ENCODE assay signal across 1 cellular context in the genomic region with DNA sequence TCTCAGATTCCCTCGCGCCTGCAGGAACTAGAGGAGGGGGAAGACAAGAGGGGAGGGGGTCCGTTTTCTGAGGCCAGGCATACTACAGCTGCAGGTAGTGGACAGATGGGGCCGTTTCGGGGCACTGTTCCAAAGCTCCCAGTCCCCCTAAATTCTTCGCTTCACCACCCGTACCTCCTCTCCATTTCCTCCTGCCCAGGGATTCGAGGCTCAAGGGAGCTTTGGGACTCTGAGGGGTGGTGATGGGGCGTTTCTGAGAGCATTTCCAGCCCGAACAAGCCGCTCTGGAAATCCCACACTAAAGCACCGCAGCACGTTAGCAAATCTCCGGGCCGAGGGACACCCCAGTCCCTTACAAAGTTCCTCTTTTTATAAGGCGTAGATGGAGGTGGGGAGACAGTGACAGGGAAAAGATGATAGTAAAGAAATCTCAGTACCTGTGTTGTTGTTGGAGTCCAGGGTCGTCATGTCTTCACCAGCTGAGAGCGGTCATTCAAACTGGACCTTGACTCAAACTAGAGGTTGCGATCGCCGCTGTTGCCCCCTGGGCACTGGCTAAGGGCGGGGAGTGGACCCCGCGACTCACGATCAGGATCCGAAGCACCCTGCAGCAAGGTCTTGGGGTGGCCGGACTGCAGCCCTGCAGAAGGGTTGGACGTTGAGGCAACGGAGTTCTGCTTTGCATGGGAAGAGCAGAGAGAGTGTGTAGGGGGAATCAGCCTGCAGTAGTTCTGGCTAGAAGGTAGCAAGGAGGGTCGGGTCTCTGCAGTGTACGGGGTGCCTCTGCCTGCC.
TF ChIP-seq lines count a peak whose summit lies in the region.

No MANE protein-coding gene starts in this region.

TF ChIP-seq in HepG2, 621 proteins besides CTCF, POLR2A, EP300 and RAD21 (continues in another document):
- no peak for TF ChIP-seq ZMAT3 (CRISPR knock-in tag; conservative IDR thresholded peaks at IDR 0.05)
- TF ChIP-seq, protein P1, sequence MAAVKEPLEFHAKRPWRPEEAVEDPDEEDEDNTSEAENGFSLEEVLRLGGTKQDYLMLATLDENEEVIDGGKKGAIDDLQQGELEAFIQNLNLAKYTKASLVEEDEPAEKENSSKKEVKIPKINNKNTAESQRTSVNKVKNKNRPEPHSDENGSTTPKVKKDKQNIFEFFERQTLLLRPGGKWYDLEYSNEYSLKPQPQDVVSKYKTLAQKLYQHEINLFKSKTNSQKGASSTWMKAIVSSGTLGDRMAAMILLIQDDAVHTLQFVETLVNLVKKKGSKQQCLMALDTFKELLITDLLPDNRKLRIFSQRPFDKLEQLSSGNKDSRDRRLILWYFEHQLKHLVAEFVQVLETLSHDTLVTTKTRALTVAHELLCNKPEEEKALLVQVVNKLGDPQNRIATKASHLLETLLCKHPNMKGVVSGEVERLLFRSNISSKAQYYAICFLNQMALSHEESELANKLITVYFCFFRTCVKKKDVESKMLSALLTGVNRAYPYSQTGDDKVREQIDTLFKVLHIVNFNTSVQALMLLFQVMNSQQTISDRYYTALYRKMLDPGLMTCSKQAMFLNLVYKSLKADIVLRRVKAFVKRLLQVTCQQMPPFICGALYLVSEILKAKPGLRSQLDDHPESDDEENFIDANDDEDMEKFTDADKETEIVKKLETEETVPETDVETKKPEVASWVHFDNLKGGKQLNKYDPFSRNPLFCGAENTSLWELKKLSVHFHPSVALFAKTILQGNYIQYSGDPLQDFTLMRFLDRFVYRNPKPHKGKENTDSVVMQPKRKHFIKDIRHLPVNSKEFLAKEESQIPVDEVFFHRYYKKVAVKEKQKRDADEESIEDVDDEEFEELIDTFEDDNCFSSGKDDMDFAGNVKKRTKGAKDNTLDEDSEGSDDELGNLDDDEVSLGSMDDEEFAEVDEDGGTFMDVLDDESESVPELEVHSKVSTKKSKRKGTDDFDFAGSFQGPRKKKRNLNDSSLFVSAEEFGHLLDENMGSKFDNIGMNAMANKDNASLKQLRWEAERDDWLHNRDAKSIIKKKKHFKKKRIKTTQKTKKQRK (IDR thresholded peaks at IDR 0.05; ENCODE audit: low read length), result no peak
- TF ChIP-seq PPARG (CRISPR knock-in tag; conservative IDR thresholded peaks at IDR 0.05), result no peak
- TF ChIP-seq BRD4 (CRISPR knock-in tag; IDR thresholded peaks at IDR 0.05), result no peak
- no peak for TF ChIP-seq ZBTB3 (CRISPR knock-in tag; IDR thresholded peaks at IDR 0.05; ENCODE audit: borderline replicate concordance, low read depth)
- TF ChIP-seq SAP130 (CRISPR knock-in tag; IDR thresholded peaks at IDR 0.05; ENCODE audit: low read depth), result no peak
- TF ChIP-seq PLRG1 (conservative IDR thresholded peaks at IDR 0.05), result no peak
- TF ChIP-seq, protein P2, sequence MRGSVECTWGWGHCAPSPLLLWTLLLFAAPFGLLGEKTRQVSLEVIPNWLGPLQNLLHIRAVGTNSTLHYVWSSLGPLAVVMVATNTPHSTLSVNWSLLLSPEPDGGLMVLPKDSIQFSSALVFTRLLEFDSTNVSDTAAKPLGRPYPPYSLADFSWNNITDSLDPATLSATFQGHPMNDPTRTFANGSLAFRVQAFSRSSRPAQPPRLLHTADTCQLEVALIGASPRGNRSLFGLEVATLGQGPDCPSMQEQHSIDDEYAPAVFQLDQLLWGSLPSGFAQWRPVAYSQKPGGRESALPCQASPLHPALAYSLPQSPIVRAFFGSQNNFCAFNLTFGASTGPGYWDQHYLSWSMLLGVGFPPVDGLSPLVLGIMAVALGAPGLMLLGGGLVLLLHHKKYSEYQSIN (CRISPR knock-in tag; IDR thresholded peaks at IDR 0.05; ENCODE audit: borderline replicate concordance), result no peak
- no peak for TF ChIP-seq RXRB (CRISPR knock-in tag; IDR thresholded peaks at IDR 0.05; ENCODE audit: borderline replicate concordance)
- TF ChIP-seq, protein P3, sequence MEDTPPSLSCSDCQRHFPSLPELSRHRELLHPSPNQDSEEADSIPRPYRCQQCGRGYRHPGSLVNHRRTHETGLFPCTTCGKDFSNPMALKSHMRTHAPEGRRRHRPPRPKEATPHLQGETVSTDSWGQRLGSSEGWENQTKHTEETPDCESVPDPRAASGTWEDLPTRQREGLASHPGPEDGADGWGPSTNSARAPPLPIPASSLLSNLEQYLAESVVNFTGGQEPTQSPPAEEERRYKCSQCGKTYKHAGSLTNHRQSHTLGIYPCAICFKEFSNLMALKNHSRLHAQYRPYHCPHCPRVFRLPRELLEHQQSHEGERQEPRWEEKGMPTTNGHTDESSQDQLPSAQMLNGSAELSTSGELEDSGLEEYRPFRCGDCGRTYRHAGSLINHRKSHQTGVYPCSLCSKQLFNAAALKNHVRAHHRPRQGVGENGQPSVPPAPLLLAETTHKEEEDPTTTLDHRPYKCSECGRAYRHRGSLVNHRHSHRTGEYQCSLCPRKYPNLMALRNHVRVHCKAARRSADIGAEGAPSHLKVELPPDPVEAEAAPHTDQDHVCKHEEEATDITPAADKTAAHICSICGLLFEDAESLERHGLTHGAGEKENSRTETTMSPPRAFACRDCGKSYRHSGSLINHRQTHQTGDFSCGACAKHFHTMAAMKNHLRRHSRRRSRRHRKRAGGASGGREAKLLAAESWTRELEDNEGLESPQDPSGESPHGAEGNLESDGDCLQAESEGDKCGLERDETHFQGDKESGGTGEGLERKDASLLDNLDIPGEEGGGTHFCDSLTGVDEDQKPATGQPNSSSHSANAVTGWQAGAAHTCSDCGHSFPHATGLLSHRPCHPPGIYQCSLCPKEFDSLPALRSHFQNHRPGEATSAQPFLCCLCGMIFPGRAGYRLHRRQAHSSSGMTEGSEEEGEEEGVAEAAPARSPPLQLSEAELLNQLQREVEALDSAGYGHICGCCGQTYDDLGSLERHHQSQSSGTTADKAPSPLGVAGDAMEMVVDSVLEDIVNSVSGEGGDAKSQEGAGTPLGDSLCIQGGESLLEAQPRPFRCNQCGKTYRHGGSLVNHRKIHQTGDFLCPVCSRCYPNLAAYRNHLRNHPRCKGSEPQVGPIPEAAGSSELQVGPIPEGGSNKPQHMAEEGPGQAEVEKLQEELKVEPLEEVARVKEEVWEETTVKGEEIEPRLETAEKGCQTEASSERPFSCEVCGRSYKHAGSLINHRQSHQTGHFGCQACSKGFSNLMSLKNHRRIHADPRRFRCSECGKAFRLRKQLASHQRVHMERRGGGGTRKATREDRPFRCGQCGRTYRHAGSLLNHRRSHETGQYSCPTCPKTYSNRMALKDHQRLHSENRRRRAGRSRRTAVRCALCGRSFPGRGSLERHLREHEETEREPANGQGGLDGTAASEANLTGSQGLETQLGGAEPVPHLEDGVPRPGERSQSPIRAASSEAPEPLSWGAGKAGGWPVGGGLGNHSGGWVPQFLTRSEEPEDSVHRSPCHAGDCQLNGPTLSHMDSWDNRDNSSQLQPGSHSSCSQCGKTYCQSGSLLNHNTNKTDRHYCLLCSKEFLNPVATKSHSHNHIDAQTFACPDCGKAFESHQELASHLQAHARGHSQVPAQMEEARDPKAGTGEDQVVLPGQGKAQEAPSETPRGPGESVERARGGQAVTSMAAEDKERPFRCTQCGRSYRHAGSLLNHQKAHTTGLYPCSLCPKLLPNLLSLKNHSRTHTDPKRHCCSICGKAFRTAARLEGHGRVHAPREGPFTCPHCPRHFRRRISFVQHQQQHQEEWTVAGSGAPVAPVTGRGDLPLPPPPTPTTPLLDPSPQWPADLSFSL (CRISPR knock-in tag; IDR thresholded peaks at IDR 0.05), result no peak
- TF ChIP-seq, protein P4, sequence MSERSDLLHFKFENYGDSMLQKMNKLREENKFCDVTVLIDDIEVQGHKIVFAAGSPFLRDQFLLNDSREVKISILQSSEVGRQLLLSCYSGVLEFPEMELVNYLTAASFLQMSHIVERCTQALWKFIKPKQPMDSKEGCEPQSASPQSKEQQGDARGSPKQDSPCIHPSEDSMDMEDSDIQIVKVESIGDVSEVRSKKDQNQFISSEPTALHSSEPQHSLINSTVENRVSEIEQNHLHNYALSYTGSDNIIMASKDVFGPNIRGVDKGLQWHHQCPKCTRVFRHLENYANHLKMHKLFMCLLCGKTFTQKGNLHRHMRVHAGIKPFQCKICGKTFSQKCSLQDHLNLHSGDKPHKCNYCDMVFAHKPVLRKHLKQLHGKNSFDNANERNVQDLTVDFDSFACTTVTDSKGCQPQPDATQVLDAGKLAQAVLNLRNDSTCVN (CRISPR knock-in tag; IDR thresholded peaks at IDR 0.05; ENCODE audit: borderline replicate concordance), result no peak
- TF ChIP-seq ZNF510 (CRISPR knock-in tag; IDR thresholded peaks at IDR 0.05; ENCODE audit: low read depth), result no peak
- no peak for TF ChIP-seq HHEX (CRISPR knock-in tag; IDR thresholded peaks at IDR 0.05)
- no peak for TF ChIP-seq ZNF879 (CRISPR knock-in tag; IDR thresholded peaks at IDR 0.05)
- no peak for TF ChIP-seq NR1H2 (CRISPR knock-in tag; IDR thresholded peaks at IDR 0.05; ENCODE audit: borderline replicate concordance, low read depth)
- TF ChIP-seq EED (CRISPR knock-in tag; IDR thresholded peaks at IDR 0.05), result no peak
- TF ChIP-seq, protein P5, sequence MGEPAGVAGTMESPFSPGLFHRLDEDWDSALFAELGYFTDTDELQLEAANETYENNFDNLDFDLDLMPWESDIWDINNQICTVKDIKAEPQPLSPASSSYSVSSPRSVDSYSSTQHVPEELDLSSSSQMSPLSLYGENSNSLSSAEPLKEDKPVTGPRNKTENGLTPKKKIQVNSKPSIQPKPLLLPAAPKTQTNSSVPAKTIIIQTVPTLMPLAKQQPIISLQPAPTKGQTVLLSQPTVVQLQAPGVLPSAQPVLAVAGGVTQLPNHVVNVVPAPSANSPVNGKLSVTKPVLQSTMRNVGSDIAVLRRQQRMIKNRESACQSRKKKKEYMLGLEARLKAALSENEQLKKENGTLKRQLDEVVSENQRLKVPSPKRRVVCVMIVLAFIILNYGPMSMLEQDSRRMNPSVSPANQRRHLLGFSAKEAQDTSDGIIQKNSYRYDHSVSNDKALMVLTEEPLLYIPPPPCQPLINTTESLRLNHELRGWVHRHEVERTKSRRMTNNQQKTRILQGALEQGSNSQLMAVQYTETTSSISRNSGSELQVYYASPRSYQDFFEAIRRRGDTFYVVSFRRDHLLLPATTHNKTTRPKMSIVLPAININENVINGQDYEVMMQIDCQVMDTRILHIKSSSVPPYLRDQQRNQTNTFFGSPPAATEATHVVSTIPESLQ (CRISPR knock-in tag; conservative IDR thresholded peaks at IDR 0.05), result no peak
- TF ChIP-seq SATB2 (CRISPR knock-in tag; IDR thresholded peaks at IDR 0.05), result no peak
- no peak for TF ChIP-seq ZNF605 (CRISPR knock-in tag; IDR thresholded peaks at IDR 0.05)
- no peak for TF ChIP-seq CHD2 (IDR thresholded peaks at IDR 0.05; ENCODE audit: low read depth, low read length)
- TF ChIP-seq ZNF446 (CRISPR knock-in tag; IDR thresholded peaks at IDR 0.05), result no peak
- no peak; the same call in 1 of the 2 replicates for TF ChIP-seq ZNF619 (CRISPR knock-in tag; IDR thresholded peaks at IDR 0.05)
- TF ChIP-seq ZNF7 (CRISPR knock-in tag; IDR thresholded peaks at IDR 0.05), result no peak
- TF ChIP-seq, protein P6, sequence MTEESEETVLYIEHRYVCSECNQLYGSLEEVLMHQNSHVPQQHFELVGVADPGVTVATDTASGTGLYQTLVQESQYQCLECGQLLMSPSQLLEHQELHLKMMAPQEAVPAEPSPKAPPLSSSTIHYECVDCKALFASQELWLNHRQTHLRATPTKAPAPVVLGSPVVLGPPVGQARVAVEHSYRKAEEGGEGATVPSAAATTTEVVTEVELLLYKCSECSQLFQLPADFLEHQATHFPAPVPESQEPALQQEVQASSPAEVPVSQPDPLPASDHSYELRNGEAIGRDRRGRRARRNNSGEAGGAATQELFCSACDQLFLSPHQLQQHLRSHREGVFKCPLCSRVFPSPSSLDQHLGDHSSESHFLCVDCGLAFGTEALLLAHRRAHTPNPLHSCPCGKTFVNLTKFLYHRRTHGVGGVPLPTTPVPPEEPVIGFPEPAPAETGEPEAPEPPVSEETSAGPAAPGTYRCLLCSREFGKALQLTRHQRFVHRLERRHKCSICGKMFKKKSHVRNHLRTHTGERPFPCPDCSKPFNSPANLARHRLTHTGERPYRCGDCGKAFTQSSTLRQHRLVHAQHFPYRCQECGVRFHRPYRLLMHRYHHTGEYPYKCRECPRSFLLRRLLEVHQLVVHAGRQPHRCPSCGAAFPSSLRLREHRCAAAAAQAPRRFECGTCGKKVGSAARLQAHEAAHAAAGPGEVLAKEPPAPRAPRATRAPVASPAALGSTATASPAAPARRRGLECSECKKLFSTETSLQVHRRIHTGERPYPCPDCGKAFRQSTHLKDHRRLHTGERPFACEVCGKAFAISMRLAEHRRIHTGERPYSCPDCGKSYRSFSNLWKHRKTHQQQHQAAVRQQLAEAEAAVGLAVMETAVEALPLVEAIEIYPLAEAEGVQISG (CRISPR knock-in tag; IDR thresholded peaks at IDR 0.05), result no peak
- peak; percentile 3; the same call in 1 of the 2 replicates for TF ChIP-seq ZNF160 (CRISPR knock-in tag; IDR thresholded peaks at IDR 0.05)
- 0 out of 2 replicates have a peak, but pooled peaks have one; percentile 1 for TF ChIP-seq SETDB1 (CRISPR knock-in tag; IDR thresholded peaks at IDR 0.05; ENCODE audit: borderline replicate concordance)
- TF ChIP-seq HNRNPK (IDR thresholded peaks at IDR 0.05; ENCODE audit: low read depth, low read length, poor library complexity, severe bottlenecking), result no peak
- no peak for TF ChIP-seq ONECUT2 (CRISPR knock-in tag; IDR thresholded peaks at IDR 0.05)
- 0 out of 2 replicates have a peak, but pooled peaks have one; percentile 69 for TF ChIP-seq REL (CRISPR knock-in tag; conservative IDR thresholded peaks at IDR 0.05)
- no peak for TF ChIP-seq NONO (IDR thresholded peaks at IDR 0.05)
- 0 out of 2 replicates have a peak, but pooled peaks have one; percentile 5 for TF ChIP-seq NONO (CRISPR knock-in tag; conservative IDR thresholded peaks at IDR 0.05)
- no peak for TF ChIP-seq MAFK (conservative IDR thresholded peaks at IDR 0.05 in 1 of 2, IDR thresholded peaks at IDR 0.05 in 1 of 2; ENCODE audit: low read length in 2 of 2)
- no peak for TF ChIP-seq ZNF546 (CRISPR knock-in tag; conservative IDR thresholded peaks at IDR 0.05)
- TF ChIP-seq RFX1 (IDR thresholded peaks at IDR 0.05), result no peak
- TF ChIP-seq ZNF629 (CRISPR knock-in tag; conservative IDR thresholded peaks at IDR 0.05), result no peak
- TF ChIP-seq NFKBIZ (CRISPR knock-in tag; IDR thresholded peaks at IDR 0.05), result no peak
- 0 out of 2 replicates have a peak, but pooled peaks have one; percentile 11 for TF ChIP-seq ZNF501 (CRISPR knock-in tag; IDR thresholded peaks at IDR 0.05)
- TF ChIP-seq TP53 (CRISPR knock-in tag; conservative IDR thresholded peaks at IDR 0.05), result 0 out of 2 replicates have a peak, but pooled peaks have one; percentile 16
- TF ChIP-seq, protein P7, sequence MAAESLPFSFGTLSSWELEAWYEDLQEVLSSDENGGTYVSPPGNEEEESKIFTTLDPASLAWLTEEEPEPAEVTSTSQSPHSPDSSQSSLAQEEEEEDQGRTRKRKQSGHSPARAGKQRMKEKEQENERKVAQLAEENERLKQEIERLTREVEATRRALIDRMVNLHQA (CRISPR knock-in tag; IDR thresholded peaks at IDR 0.05), result no peak
- no peak for TF ChIP-seq ZSCAN31 (CRISPR knock-in tag; IDR thresholded peaks at IDR 0.05; ENCODE audit: low read depth)
- TF ChIP-seq, protein P8, sequence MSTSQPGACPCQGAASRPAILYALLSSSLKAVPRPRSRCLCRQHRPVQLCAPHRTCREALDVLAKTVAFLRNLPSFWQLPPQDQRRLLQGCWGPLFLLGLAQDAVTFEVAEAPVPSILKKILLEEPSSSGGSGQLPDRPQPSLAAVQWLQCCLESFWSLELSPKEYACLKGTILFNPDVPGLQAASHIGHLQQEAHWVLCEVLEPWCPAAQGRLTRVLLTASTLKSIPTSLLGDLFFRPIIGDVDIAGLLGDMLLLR (CRISPR knock-in tag; IDR thresholded peaks at IDR 0.05), result no peak
- TF ChIP-seq, protein P9, sequence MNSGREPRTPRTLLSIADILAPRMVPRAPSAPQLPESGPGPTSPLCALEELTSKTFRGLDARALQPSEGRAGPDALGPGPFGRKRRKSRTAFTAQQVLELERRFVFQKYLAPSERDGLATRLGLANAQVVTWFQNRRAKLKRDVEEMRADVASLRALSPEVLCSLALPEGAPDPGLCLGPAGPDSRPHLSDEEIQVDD (CRISPR knock-in tag; IDR thresholded peaks at IDR 0.05; ENCODE audit: borderline replicate concordance), result 0 out of 2 replicates have a peak, but pooled peaks have one; percentile 39
